ENCODE assay signal across 21 cellular contexts in the genomic region with DNA sequence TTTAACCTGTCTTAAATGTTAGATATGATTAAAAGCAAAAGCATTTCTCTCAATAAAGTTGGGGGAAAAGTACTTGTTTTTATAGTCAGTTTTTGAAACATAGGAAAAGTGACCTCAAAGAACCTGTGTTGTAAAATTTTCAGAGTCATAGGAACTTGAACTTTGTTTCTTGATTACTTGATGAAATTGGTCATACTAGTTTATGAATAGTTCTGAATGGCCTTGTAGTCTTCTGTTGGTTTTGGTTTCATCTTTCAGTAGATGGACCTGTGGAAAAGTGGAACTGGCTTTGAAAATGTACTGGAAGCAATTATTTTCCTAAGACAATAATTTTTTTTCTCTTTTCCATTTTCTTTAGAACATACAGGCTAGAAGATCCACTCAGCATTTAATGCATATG.
"Had no signal": no experiment of that assay in that cellular context is flagged by ENCODE, and none has a peak within 500 bp of the region (broad histone marks: within the 10 kb centered on the region; RNA-seq: fewer than 3 reads in every experiment).

No MANE protein-coding gene starts in this region.

- ATAC-seq: naive thymus-derived CD4-positive, alpha-beta T cell; natural killer cell treated with Interleukin-12 subunit alpha and Interleukin-12 subunit beta and Interleukin-15 and Interleukin-18, amount 100 ng/mL, for 72 hours; sciatic nerve; stimulated activated memory B cell treated with anti-CD40 and anti-IgM and Interleukin-4, amounts not matched to agents 10 μg/mL and 1 μg/mL and 100 μg/mL, for 72 hours; stimulated activated naive CD8-positive, alpha-beta T cell treated with anti-CD3 and anti-CD28 coated beads, Interleukin-15, amount 100 ng/mL, for 72 hours had no signal

- FAIRE-seq: keratinocyte had no signal

- DNase-seq: hippocampal formation; kidney glomerular epithelial cell; left ventricle myocardium inferior; mesendoderm; naive thymus-derived CD4-positive, alpha-beta T cell; ovary; stimulated activated CD4-positive, alpha-beta T cell treated with anti-CD3 and anti-CD28 coated beads, Interleukin-1b, Interleukin-23, amount 100 ng/mL, for 48 hours; stimulated activated CD4-positive, alpha-beta T cell treated with anti-CD3 and anti-CD28 coated beads, Interleukin-2, amount 100 ng/mL, for 48 hours; stimulated activated CD4-positive, alpha-beta T cell treated with anti-CD3 and anti-CD28 coated beads, Interleukin-4, amount 100 ng/mL, for 4 hours; stimulated activated CD8-positive, alpha-beta memory T cell treated with anti-CD3 and anti-CD28 coated beads, Interleukin-4, amount 100 ng/mL, for 48 hours; stimulated activated naive CD4-positive, alpha-beta T cell treated with Interleukin-2 at 50 U/mL for 16 hours; stimulated activated naive CD8-positive, alpha-beta T cell treated with anti-CD3 and anti-CD28 coated beads, Interleukin-15, amount 100 ng/mL, for 72 hours; substantia nigra; testis; thyroid gland; transverse colon; upper lobe of left lung had no signal
